Comparison of ENCODE assay signal across 10 cellular contexts in genomic region chr9:123562844-123563346, GRCh38.
DNase-seq lines count a peak whose midpoint lies in the region; ATAC-seq, FAIRE-seq and TF ChIP-seq lines count a peak whose summit lies in the region.
"Had no signal": no experiment of that assay in that cellular context is flagged by ENCODE, and none has a peak within 500 bp of the region (broad histone marks: within the 10 kb centered on the region; RNA-seq: fewer than 3 reads in every experiment).

No MANE protein-coding gene starts in this region.

- CTCF ChIA-PET in GM12878 (lab: Yijun Ruan, JAX): no interaction called here

- H3K4me1 ChIP-seq in GM12878 (ENCODE audit: control insufficient read depth, insufficient read depth, low read length) (peaks cover 15% of the 10 kb centered on the region), tibial nerve (no peaks in the 10 kb centered on the region)

- TF ChIP-seq RAD21 in GM12878 (IDR thresholded peaks at IDR 0.05; ENCODE audit: insufficient read depth, low read depth, low read length): no peak

- H3K27me3 ChIP-seq in GM12878 (replicated peaks in 1 of 2; ENCODE audit: control insufficient read depth in 2 of 2, insufficient read depth in 2 of 2, low read length in 1 of 2) (no peaks in the 10 kb centered on the region), tibial nerve (no peaks in the 10 kb centered on the region)

- no peak overlapping the region for H2AFZ ChIP-seq in GM12878 (ENCODE audit: control insufficient read depth, low read depth, low read length)

- no peak for TF ChIP-seq EP300 in GM12878 (IDR thresholded peaks at IDR 0.05; ENCODE audit: borderline replicate concordance in 1 of 2, control insufficient read depth in 1 of 2, low read depth in 2 of 2, low read length in 2 of 2)
- no peak for TF ChIP-seq EP300 in tibial nerve (IDR thresholded peaks at IDR 0.05)

- SMC1A ChIA-PET in GM12878 (lab: Charles Lee; ENCODE audit: uncharacterized antibody, unreplicated experiment): interaction anchor here (0.6 to 1.5 kb wide), 6 partner anchors 9 to 391 kb away, joined by 3 to 5 read pairs (median 3); no protein-coding TSS in a partner anchor

- in situ Hi-C loops in GM12878 (cut with MboI): no loop called here

- ATAC-seq in HG03460 (IDR thresholded peaks at IDR 0.05; ENCODE audit: unreplicated experiment) (peak; percentile 76), GM12878 (peak; percentile 97), omental fat pad (ENCODE audit: low FRiP score) (no peak), GM18502 (IDR thresholded peaks at IDR 0.05; ENCODE audit: poor library complexity, unreplicated experiment) (no peak)
- ATAC-seq: right cardiac atrium had no signal

- H3K36me3 ChIP-seq in GM12878 (ENCODE audit: control insufficient read depth in 2 of 2, insufficient read depth in 2 of 2, low read length in 1 of 2): 0 out of 4 replicates have a peak, but pooled peaks cover 0 to 1% of the 10 kb centered on the region in 2 experiments
- peaks cover 0 to 16% (median 0%) of the 10 kb centered on the region in 3 donors for H3K36me3 ChIP-seq in tibial nerve

- TF ChIP-seq POLR2A in GM12878 (IDR thresholded peaks at IDR 0.05; ENCODE audit: low read depth, low read length) (no peak), tibial nerve (IDR thresholded peaks at IDR 0.05) (no peak)

- intact Hi-C loops in GM12878 (cut with micrococcal nuclease; ENCODE audit: unreplicated experiment): no loop called here

- TF ChIP-seq CTCF in GM12878 (IDR thresholded peaks at IDR 0.05 in 2 of 3, conservative IDR thresholded peaks at IDR 0.05 in 1 of 3; ENCODE audit: control insufficient read depth in 2 of 3, extremely low read depth in 1 of 3, insufficient read depth in 1 of 3, low read depth in 3 of 3, low read length in 3 of 3) (no peak), omental fat pad (IDR thresholded peaks at IDR 0.05) (no peak), tibial nerve (IDR thresholded peaks at IDR 0.05) (no peak)

- no peaks in the 10 kb centered on the region for H3K79me2 ChIP-seq in GM12878 (ENCODE audit: control insufficient read depth, insufficient read depth, low read length)

- H3K9ac ChIP-seq in GM12878 (ENCODE audit: control insufficient read depth, insufficient read depth, low read length): no peak overlapping the region

- H3K9me3 ChIP-seq in GM12878 (replicated peaks; ENCODE audit: control insufficient read depth, insufficient read depth, low read length) (no peaks in the 10 kb centered on the region; the same call in 2 of the 3 replicates), tibial nerve (no peaks in the 10 kb centered on the region)

- H3K27ac ChIP-seq in GM12878 (ENCODE audit: control insufficient read depth, insufficient read depth) (no peak overlapping the region), tibial nerve (no peak overlapping the region)

- no TSS peak for BruUV-seq in GM12878 (replicated peaks; lab: Mats Ljungman, UMichigan)

- RAD21 ChIA-PET in GM12878 (lab: Charles Lee; ENCODE audit: unreplicated experiment): interaction anchor here (1.2 to 1.6 kb wide), 2 partner anchors 75 to 378 kb away, joined by 3 to 5 read pairs; no protein-coding TSS in a partner anchor

- DNase-seq in GM18507 (ENCODE audit: extremely low spot score, insufficient read length, low read depth) (peak; percentile 17), GM12878 (ENCODE audit: low read depth, low spot score) (peak; percentile 34), pons (ENCODE audit: low spot score) (peak; percentile 69), omental fat pad (ENCODE audit: low spot score) (no peak), tibial nerve (ENCODE audit: low spot score in 2 of 2) (no peak), 8988T (no peak)
- DNase-seq: right cardiac atrium had no signal

- FAIRE-seq in GM18507 (lab: Jason Lieb, UNC) (peak; percentile 38), GM12878 (lab: Jason Lieb, UNC) (peak; percentile 18)
- FAIRE-seq: colon had no signal

- H3K4me3 ChIP-seq in GM12878: no peak overlapping the region
- H3K4me3 ChIP-seq in tibial nerve: no peak overlapping the region

- 25% methylated on average over 6 of the region's 6 CpGs for WGBS in GM12878 (ENCODE audit: insufficient coverage, insufficient replicate concordance, low lambda C conversion rate, missing lambda C conversion rate)
- WGBS in tibial nerve, 2 donors: 78 to 80% methylated on average over 6 of the region's 6 CpGs

- POLR2A ChIA-PET in GM12878 (lab: Charles Lee): no interaction called here

- H3K4me2 ChIP-seq in GM12878 (ENCODE audit: control insufficient read depth, insufficient read depth): no peak overlapping the region

- H4K20me1 ChIP-seq in GM12878 (ENCODE audit: control insufficient read depth, insufficient read depth): no peaks in the 10 kb centered on the region

TF ChIP-seq in GM12878, 131 proteins besides CTCF, POLR2A, EP300 and RAD21:
- TF ChIP-seq DPF2 (IDR thresholded peaks at IDR 0.05) (0 out of 2 replicates have a peak, but pooled peaks have one; percentile 28), MLLT1 (IDR thresholded peaks at IDR 0.05) (peak; percentile 23; the same call in 1 of the 2 replicates), BHLHE40 (IDR thresholded peaks at IDR 0.05; ENCODE audit: borderline replicate concordance in 1 of 2, low read depth in 2 of 2, low read length in 1 of 2) (peak in 1 of 2 experiments; percentile 45; a peak in 1 of 4 replicates), MTA2 (IDR thresholded peaks at IDR 0.05; ENCODE audit: low read depth) (peak; percentile 32; the same call in 1 of the 2 replicates), PAX5 (IDR thresholded peaks at IDR 0.05; ENCODE audit: borderline replicate concordance, low read depth, low read length) (peak; percentile 55; the same call in 1 of the 2 replicates), SPI1 (IDR thresholded peaks at IDR 0.05; ENCODE audit: borderline replicate concordance, insufficient read depth, low read depth, low read length) (peak; percentile 69; the same call in 1 of the 2 replicates), IKZF1 (conservative IDR thresholded peaks at IDR 0.05) (peak; percentile 53), RUNX3 (IDR thresholded peaks at IDR 0.05; ENCODE audit: low read length) (peak; percentile 91), IKZF2 (IDR thresholded peaks at IDR 0.05) (peak; percentile 56 to 64; a peak in 2 of 4 replicates), NR2C2 (IDR thresholded peaks at IDR 0.05; ENCODE audit: borderline replicate concordance, control insufficient read depth, insufficient read length, low read depth) (no peak)
- TF ChIP-seq, protein P1, sequence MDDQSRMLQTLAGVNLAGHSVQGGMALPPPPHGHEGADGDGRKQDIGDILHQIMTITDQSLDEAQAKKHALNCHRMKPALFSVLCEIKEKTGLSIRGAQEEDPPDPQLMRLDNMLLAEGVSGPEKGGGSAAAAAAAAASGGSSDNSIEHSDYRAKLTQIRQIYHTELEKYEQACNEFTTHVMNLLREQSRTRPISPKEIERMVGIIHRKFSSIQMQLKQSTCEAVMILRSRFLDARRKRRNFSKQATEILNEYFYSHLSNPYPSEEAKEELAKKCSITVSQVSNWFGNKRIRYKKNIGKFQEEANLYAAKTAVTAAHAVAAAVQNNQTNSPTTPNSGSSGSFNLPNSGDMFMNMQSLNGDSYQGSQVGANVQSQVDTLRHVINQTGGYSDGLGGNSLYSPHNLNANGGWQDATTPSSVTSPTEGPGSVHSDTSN (IDR thresholded peaks at IDR 0.05; ENCODE audit: insufficient replicate concordance, low read depth, low read length): no peak

Comparison
In these comparisons a context has a peak if more than half of its experiments do, and no peak if none do; other contexts are left out.
1. DNase-seq: peak in GM18507 (single experiment), GM12878 (single experiment) and pons (single experiment); none in omental fat pad (single experiment), tibial nerve (0 of 2) and 8988T (single experiment).
2. ATAC-seq: peak in HG03460 (single experiment) and GM12878 (single experiment); none in omental fat pad (single experiment) and GM18502 (single experiment).